Comparison of ENCODE assay signal across 1 cellular context in genomic region chr2:207762146-207762545, GRCh38.
TF ChIP-seq lines count a peak whose summit lies in the region.

No MANE protein-coding gene starts in this region.

TF ChIP-seq in SK-N-SH treated with all-trans-retinoic acid at 6 μM for 48 hours, 23 proteins besides CTCF, POLR2A, EP300 and RAD21 (continued from another document):
- no peak for TF ChIP-seq TSHZ2 (CRISPR knock-in tag; IDR thresholded peaks at IDR 0.05)
- no peak for TF ChIP-seq SNAI2 (CRISPR knock-in tag; IDR thresholded peaks at IDR 0.05)
- no peak for TF ChIP-seq ZFP30 (CRISPR knock-in tag; IDR thresholded peaks at IDR 0.05)
- TF ChIP-seq CSRNP3 (CRISPR knock-in tag; IDR thresholded peaks at IDR 0.05): no peak
- no peak for TF ChIP-seq OSR1 (CRISPR knock-in tag; IDR thresholded peaks at IDR 0.05)
TF ChIP-seq in SK-N-SH treated with all-trans-retinoic acid at 6 μM for 48 hours: peak in this region for 0.
